In the genomic region with DNA sequence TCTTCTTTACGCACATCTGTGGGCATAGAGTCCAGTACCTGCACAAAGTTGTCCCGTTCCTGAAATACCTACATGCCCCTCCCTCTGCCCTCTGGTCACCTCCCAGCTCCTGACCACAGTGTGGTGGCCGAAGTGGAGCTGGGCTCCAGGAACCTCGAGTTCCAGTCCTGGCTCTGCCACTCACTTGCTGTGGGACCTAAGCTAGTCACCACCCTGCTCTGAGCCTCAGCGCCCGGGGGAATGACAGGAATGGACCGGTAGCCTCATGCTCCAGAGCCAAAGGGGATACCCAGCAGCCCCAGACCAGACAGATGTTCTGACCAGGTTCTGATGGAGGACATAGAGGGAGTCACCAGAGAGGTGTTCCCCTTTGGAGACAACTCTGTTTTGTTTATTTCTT, we compare ENCODE assay signal across 1 cellular context.
TF ChIP-seq lines count a peak whose summit lies in the region.

No MANE protein-coding gene starts in this region.

TF ChIP-seq in HCT116, 20 proteins besides CTCF, POLR2A, EP300 and RAD21:
- TF ChIP-seq, protein P1, sequence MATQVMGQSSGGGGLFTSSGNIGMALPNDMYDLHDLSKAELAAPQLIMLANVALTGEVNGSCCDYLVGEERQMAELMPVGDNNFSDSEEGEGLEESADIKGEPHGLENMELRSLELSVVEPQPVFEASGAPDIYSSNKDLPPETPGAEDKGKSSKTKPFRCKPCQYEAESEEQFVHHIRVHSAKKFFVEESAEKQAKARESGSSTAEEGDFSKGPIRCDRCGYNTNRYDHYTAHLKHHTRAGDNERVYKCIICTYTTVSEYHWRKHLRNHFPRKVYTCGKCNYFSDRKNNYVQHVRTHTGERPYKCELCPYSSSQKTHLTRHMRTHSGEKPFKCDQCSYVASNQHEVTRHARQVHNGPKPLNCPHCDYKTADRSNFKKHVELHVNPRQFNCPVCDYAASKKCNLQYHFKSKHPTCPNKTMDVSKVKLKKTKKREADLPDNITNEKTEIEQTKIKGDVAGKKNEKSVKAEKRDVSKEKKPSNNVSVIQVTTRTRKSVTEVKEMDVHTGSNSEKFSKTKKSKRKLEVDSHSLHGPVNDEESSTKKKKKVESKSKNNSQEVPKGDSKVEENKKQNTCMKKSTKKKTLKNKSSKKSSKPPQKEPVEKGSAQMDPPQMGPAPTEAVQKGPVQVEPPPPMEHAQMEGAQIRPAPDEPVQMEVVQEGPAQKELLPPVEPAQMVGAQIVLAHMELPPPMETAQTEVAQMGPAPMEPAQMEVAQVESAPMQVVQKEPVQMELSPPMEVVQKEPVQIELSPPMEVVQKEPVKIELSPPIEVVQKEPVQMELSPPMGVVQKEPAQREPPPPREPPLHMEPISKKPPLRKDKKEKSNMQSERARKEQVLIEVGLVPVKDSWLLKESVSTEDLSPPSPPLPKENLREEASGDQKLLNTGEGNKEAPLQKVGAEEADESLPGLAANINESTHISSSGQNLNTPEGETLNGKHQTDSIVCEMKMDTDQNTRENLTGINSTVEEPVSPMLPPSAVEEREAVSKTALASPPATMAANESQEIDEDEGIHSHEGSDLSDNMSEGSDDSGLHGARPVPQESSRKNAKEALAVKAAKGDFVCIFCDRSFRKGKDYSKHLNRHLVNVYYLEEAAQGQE (IDR thresholded peaks at IDR 0.05; ENCODE audit: low read depth): no peak
- TF ChIP-seq, protein P2, sequence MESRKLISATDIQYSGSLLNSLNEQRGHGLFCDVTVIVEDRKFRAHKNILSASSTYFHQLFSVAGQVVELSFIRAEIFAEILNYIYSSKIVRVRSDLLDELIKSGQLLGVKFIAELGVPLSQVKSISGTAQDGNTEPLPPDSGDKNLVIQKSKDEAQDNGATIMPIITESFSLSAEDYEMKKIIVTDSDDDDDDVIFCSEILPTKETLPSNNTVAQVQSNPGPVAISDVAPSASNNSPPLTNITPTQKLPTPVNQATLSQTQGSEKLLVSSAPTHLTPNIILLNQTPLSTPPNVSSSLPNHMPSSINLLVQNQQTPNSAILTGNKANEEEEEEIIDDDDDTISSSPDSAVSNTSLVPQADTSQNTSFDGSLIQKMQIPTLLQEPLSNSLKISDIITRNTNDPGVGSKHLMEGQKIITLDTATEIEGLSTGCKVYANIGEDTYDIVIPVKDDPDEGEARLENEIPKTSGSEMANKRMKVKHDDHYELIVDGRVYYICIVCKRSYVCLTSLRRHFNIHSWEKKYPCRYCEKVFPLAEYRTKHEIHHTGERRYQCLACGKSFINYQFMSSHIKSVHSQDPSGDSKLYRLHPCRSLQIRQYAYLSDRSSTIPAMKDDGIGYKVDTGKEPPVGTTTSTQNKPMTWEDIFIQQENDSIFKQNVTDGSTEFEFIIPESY (IDR thresholded peaks at IDR 0.05; ENCODE audit: extremely low read depth, insufficient replicate concordance, low read length): no peak
- TF ChIP-seq SRF (IDR thresholded peaks at IDR 0.05; ENCODE audit: low read depth) (no peak), CEBPB (IDR thresholded peaks at IDR 0.05; ENCODE audit: low read depth) (no peak), ZNF274 (IDR thresholded peaks at IDR 0.05; ENCODE audit: low read depth, low read length) (no peak), CBX3 (IDR thresholded peaks at IDR 0.05; ENCODE audit: low read depth) (no peak), ELF1 (IDR thresholded peaks at IDR 0.05; ENCODE audit: borderline replicate concordance, low read depth) (no peak), SP1 (IDR thresholded peaks at IDR 0.05; ENCODE audit: low read depth) (no peak)
- TF ChIP-seq, protein P3, sequence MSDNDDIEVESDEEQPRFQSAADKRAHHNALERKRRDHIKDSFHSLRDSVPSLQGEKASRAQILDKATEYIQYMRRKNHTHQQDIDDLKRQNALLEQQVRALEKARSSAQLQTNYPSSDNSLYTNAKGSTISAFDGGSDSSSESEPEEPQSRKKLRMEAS (IDR thresholded peaks at IDR 0.05): no peak
- TF ChIP-seq, protein P4, sequence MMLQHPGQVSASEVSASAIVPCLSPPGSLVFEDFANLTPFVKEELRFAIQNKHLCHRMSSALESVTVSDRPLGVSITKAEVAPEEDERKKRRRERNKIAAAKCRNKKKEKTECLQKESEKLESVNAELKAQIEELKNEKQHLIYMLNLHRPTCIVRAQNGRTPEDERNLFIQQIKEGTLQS (IDR thresholded peaks at IDR 0.05): no peak
